12 cellular contexts compared by ENCODE assay signal in the genomic region with DNA sequence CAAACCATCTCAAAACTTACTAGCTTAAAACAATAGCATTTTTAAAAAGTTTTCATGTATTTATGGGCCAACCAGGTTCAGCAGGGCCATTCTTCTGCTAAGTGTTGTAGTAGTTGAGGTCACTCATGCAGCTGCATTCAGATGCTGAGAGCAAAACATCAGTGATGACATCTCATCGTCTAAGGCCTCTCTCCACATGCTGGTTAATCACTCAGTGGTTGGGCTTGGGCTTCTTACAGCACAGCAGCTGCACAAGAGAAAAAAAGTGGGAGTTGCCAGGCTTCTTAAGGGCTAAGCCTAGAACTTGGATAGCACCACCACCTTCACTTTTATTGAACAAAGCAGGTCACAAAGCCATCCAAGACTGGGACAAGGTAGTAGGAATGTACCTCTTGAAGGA.
DNase-seq lines count a peak whose midpoint lies in the region; ATAC-seq and TF ChIP-seq lines count a peak whose summit lies in the region.
"Had no signal": no experiment of that assay in that cellular context is flagged by ENCODE, and none has a peak within 500 bp of the region (broad histone marks: within the 10 kb centered on the region; RNA-seq: fewer than 3 reads in every experiment).

No MANE protein-coding gene starts in this region.

- no peak overlapping the region for H3K4me3 ChIP-seq in heart right ventricle
- H3K4me3 ChIP-seq in fibroblast of the aortic adventitia (ENCODE audit: low read depth, low read length), result no peak overlapping the region
- H3K4me3 ChIP-seq in thyroid gland (replicated peaks in 1 of 3), result no peak overlapping the region
- H3K4me3 ChIP-seq: left lung had no signal

- intact Hi-C loops in heart right ventricle (cut with DNase I), result no loop called here
- intact Hi-C loops in cardiac septum (cut with DNase I), result no loop called here
- intact Hi-C loops in thyroid gland (cut with DNase I), result no loop called here

- DNase-seq in heart right ventricle (no peak), cardiac septum (ENCODE audit: low spot score) (no peak), OCI-M1 (lab: John Stamatoyannopoulos, UW) (peak; percentile 62), fibroblast of the aortic adventitia (ENCODE audit: low read depth) (peak; percentile 80), thyroid gland (peak; percentile 52 to 54), anterior cingulate cortex (lab: John Stamatoyannopoulos, UW) (no peak)
- DNase-seq: activated naive CD4-positive, alpha-beta T cell treated with anti-CD3 and anti-CD28 coated beads, Interleukin-2, amount 50 U/mL, for 16 hours; cortex of kidney; left lung; NCI-H2081 treated with DMSO at 0.1 percent for 48 hours had no signal

- no peak for TF ChIP-seq POLR2A in thyroid gland (IDR thresholded peaks at IDR 0.05)

- no peaks in the 10 kb centered on the region for H3K27me3 ChIP-seq in heart right ventricle
- no peaks in the 10 kb centered on the region for H3K27me3 ChIP-seq in thyroid gland
- H3K27me3 ChIP-seq: left lung had no signal

- ATAC-seq in heart right ventricle (peak in 7 of 8 donors; percentile 31 to 89 (median 61)), GM21390 (IDR thresholded peaks at IDR 0.05; ENCODE audit: unreplicated experiment) (no peak), HG03469 (IDR thresholded peaks at IDR 0.05; ENCODE audit: unreplicated experiment) (no peak)
- ATAC-seq: left lung had no signal

- no peak for TF ChIP-seq CTCF in heart right ventricle (IDR thresholded peaks at IDR 0.05)
- TF ChIP-seq CTCF in fibroblast of the aortic adventitia (IDR thresholded peaks at IDR 0.05; ENCODE audit: insufficient read depth, low read length), result no peak
- peak in 1 of 6 experiments; percentile 1 for TF ChIP-seq CTCF in thyroid gland (IDR thresholded peaks at IDR 0.05)

- 7 to 18% methylated on average over 1 of the region's 1 CpG for WGBS in heart right ventricle, 2 donors
- WGBS in thyroid gland, 2 donors, result 7 to 14% methylated on average over 1 of the region's 1 CpG

- H3K4me1 ChIP-seq in heart right ventricle, result no peaks in the 10 kb centered on the region
- H3K4me1 ChIP-seq in thyroid gland, result peaks cover 38 to 45% of the 10 kb centered on the region in 2 donors
- H3K4me1 ChIP-seq: left lung had no signal

- H3K9me3 ChIP-seq in heart right ventricle (peaks cover 0 to 7% (median 0%) of the 10 kb centered on the region in 11 donors), thyroid gland (no peaks in the 10 kb centered on the region)
- H3K9me3 ChIP-seq: left lung had no signal

- H3K27ac ChIP-seq in heart right ventricle (no peak overlapping the region), thyroid gland (peak overlapping the region; percentile 46 to 91 (median 90))
- H3K27ac ChIP-seq: left lung had no signal

- H3K36me3 ChIP-seq in heart right ventricle (no peaks in the 10 kb centered on the region), thyroid gland (no peaks in the 10 kb centered on the region)
- H3K36me3 ChIP-seq: left lung had no signal

Comparison
In these comparisons a context has a peak if more than half of its experiments do, and no peak if none do; other contexts are left out.
1. ATAC-seq: peak in heart right ventricle (7 of 8); none in GM21390 (single experiment) and HG03469 (single experiment).
2. DNase-seq: peak in OCI-M1 (single experiment), fibroblast of the aortic adventitia (single experiment) and thyroid gland (2 of 2); none in heart right ventricle (0 of 2), cardiac septum (single experiment) and anterior cingulate cortex (0 of 58).
3. H3K27ac ChIP-seq: peak in thyroid gland (3 of 3); none in heart right ventricle (0 of 10).